In genomic region chr17:47841488-47842308, GRCh38 we compare ENCODE assay signal across 8 cellular contexts. TPM values are rescaled to one million over a fixed set of nuclear protein-coding genes. Genes with fewer than 3 reads are reported as not detected.
A peak's percentile ranks its signal among the peaks of the same experiment; 100 is the strongest.
DNase-seq lines count a peak whose midpoint lies in the region; ATAC-seq and TF ChIP-seq lines count a peak whose summit lies in the region.

No MANE protein-coding gene starts in this region.

- peaks cover 3% of the 10 kb centered on the region for H3K36me3 ChIP-seq in cardiac muscle cell
- peaks cover 26% of the 10 kb centered on the region for H3K36me3 ChIP-seq in mesodermal cell (ENCODE audit: control insufficient read depth, insufficient read depth, low read length)
- peaks cover 15% of the 10 kb centered on the region for H3K36me3 ChIP-seq in upper lobe of right lung

- WGBS in mesodermal cell (ENCODE audit: insufficient coverage in 2 of 2), 2 experiments = 74 to 81% methylated on average over 16 of the region's 16 CpGs

- H3K4me3 ChIP-seq in cardiac muscle cell (no peak overlapping the region), astrocyte of the cerebellum (ENCODE audit: low read depth, low read length) (peak overlapping the region; percentile 70), mesodermal cell (ENCODE audit: extremely low read depth, insufficient read depth, low read length, poor library complexity, severe bottlenecking) (peak overlapping the region; percentile 67), upper lobe of right lung (peak overlapping the region; percentile 94)

- H3K27ac ChIP-seq in cardiac muscle cell = peak overlapping the region; percentile 72
- H3K27ac ChIP-seq in mesodermal cell (ENCODE audit: low read depth, low read length, severe bottlenecking) = no peak overlapping the region
- H3K27ac ChIP-seq in upper lobe of right lung = peak overlapping the region; percentile 80

- H3K27me3 ChIP-seq in cardiac muscle cell (no peaks in the 10 kb centered on the region), upper lobe of right lung (peaks cover 18% of the 10 kb centered on the region)

- H3K9me3 ChIP-seq in cardiac muscle cell (ENCODE audit: low read depth) (no peaks in the 10 kb centered on the region), mesodermal cell (ENCODE audit: control insufficient read depth, low read length) (no peaks in the 10 kb centered on the region), upper lobe of right lung (no peaks in the 10 kb centered on the region)

- ATAC-seq in Right ventricle myocardium inferior = no peak
- ATAC-seq in upper lobe of right lung = no peak

- DNase-seq in cardiac muscle cell (ENCODE audit: low read depth in 1 of 2, low spot score in 1 of 2) = no peak
- DNase-seq in Right ventricle myocardium inferior (ENCODE audit: missing footprints) = no peak
- no peak for DNase-seq in astrocyte of the cerebellum (ENCODE audit: low read depth)
- no peak for DNase-seq in upper lobe of right lung
- no peak for DNase-seq in NCI-H524 treated with DMSO at 0.1 percent for 48 hours (lab: John Stamatoyannopoulos, UW)
- no peak for DNase-seq in NCI-H1105 (lab: John Stamatoyannopoulos, UW)
- DNase-seq in foreskin melanocyte = no peak

- no peak for TF ChIP-seq CTCF in cardiac muscle cell (IDR thresholded peaks at IDR 0.05; ENCODE audit: low read depth, low read length)
- no peak for TF ChIP-seq CTCF in astrocyte of the cerebellum (IDR thresholded peaks at IDR 0.05; ENCODE audit: low read depth, low read length, missing control alignments)
- TF ChIP-seq CTCF in upper lobe of right lung (IDR thresholded peaks at IDR 0.05) = peak; percentile 4

- H3K4me1 ChIP-seq in cardiac muscle cell (ENCODE audit: low read depth) (peaks cover 38% of the 10 kb centered on the region), mesodermal cell (ENCODE audit: control insufficient read depth, insufficient read depth, low read length, poor library complexity, severe bottlenecking) (peaks cover 33% of the 10 kb centered on the region), upper lobe of right lung (peaks cover 24% of the 10 kb centered on the region)

- intact Hi-C loops in Right ventricle myocardium inferior (cut with DNase I) (loop anchor here (1.0 to 2.0 kb wide), 4 partner anchors 49 to 183 kb away; no protein-coding TSS in a partner anchor), upper lobe of right lung (cut with DNase I) (loop anchor here (5.0 kb wide), 1 partner anchor 51 kb away; no protein-coding TSS in a partner anchor)

- in situ Hi-C loops in astrocyte of the cerebellum (cut with HindIII; ENCODE audit: low sequenced_read_pairs) = no loop called here

RNA-seq across cellular contexts. Expression of gene SCRN2, which starts 0.6 kb away (rescaled TPM):
- total RNA-seq in cardiac muscle cell = 101 and 149 TPM in 2 replicates
- 139 and 179 TPM in 2 replicates for polyA plus RNA-seq in cardiac muscle cell
- 27.0 TPM for total RNA-seq in Right ventricle myocardium inferior
- 47.6 TPM for polyA plus RNA-seq in mesodermal cell (2013, experiment 1 of 2)
- polyA plus RNA-seq in mesodermal cell (2013, experiment 2 of 2) = 39.6 TPM
- total RNA-seq in upper lobe of right lung = 30.5 TPM

RNA-seq across cellular contexts. Expression of gene SP6, which starts 9.3 kb away (rescaled TPM):
- total RNA-seq in cardiac muscle cell = 5.8 and 6.3 TPM in 2 replicates
- polyA plus RNA-seq in cardiac muscle cell = 4.6 and 5.0 TPM in 2 replicates
- total RNA-seq in Right ventricle myocardium inferior = 0.19 TPM
- 50.4 TPM for polyA plus RNA-seq in mesodermal cell (2013, experiment 1 of 2)
- 40.8 TPM for polyA plus RNA-seq in mesodermal cell (2013, experiment 2 of 2)
- 8.5 TPM for total RNA-seq in upper lobe of right lung

RNA-seq across cellular contexts. Expression of gene LRRC46, which starts 10.2 kb away (rescaled TPM):
- 0.46 TPM in 1 of 2 replicates, not detected in the other for total RNA-seq in cardiac muscle cell
- polyA plus RNA-seq in cardiac muscle cell = 1.9 and 2.5 TPM in 2 replicates
- 0.30 TPM for total RNA-seq in Right ventricle myocardium inferior
- 0.52 TPM for polyA plus RNA-seq in mesodermal cell (2013, experiment 1 of 2)
- polyA plus RNA-seq in mesodermal cell (2013, experiment 2 of 2) = 0.35 TPM
- total RNA-seq in upper lobe of right lung = 1.1 TPM

RNA-seq across cellular contexts. Expression of gene MRPL10, which starts 10.4 kb away (rescaled TPM):
- total RNA-seq in cardiac muscle cell (79.1 and 87.1 TPM in 2 replicates), Right ventricle myocardium inferior (54.9 TPM), upper lobe of right lung (29.2 TPM)
- 70.0 and 108 TPM in 2 replicates for polyA plus RNA-seq in cardiac muscle cell
- polyA plus RNA-seq in mesodermal cell (2013, experiment 1 of 2) = 77.2 TPM
- polyA plus RNA-seq in mesodermal cell (2013, experiment 2 of 2) = 79.2 TPM

RNA-seq across cellular contexts. Expression of gene OSBPL7, which starts 20.1 kb away (rescaled TPM):
- total RNA-seq in cardiac muscle cell (12.2 and 20.5 TPM in 2 replicates), Right ventricle myocardium inferior (5.4 TPM), upper lobe of right lung (14.4 TPM)
- 12.1 and 18.0 TPM in 2 replicates for polyA plus RNA-seq in cardiac muscle cell
- polyA plus RNA-seq in mesodermal cell (2013, experiment 1 of 2) = 13.1 TPM
- polyA plus RNA-seq in mesodermal cell (2013, experiment 2 of 2) = 11.7 TPM
